In the genomic region with DNA sequence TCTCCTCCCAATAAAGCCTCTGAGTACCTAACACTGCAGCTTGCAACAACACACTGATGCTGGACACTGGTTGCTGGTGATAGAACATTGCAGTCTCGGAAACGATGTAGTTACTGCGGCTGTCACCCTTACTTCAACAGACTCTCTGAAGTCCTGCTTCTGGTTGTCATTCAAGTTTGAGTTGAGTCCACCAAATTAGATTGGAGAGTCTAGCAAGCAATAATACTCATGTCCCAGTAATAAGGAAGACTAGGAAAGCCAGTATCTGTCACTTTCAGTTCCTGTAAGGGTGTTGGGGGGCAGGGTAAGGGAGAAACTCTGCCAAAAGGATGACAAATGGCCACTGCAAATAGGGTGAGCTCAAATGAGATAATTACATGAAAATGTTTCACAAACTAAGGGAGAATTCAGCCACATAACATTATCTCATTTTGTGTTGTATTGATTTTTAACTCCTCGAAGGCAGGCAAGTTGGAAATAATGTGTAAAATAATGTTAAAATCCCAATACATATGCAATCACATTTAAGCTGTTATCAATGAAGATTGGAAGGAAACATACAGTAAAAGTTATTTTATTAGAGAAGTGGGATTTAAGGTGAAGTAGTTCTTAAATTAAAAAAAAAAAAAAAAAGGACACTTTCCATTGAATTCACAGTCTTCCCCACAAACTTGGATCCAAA, we compare ENCODE assay signal across 8 cellular contexts. TPM values are rescaled to one million over a fixed set of nuclear protein-coding genes. Genes with fewer than 3 reads are reported as not detected.
DNase-seq lines count a peak whose midpoint lies in the region; ATAC-seq and TF ChIP-seq lines count a peak whose summit lies in the region.

No MANE protein-coding gene starts in this region.

- H3K36me3 ChIP-seq in fibroblast of lung (ENCODE audit: control insufficient read depth, insufficient read depth, low read length) (no peaks in the 10 kb centered on the region), neutrophil (no peaks in the 10 kb centered on the region)

- no peaks in the 10 kb centered on the region for H3K4me1 ChIP-seq in fibroblast of lung (ENCODE audit: control insufficient read depth, extremely low read depth, insufficient read depth, low read length)
- peaks cover 11 to 19% of the 10 kb centered on the region in 2 experiments for H3K4me1 ChIP-seq in neutrophil (ENCODE audit: control insufficient read depth in 1 of 2, insufficient read depth in 1 of 2, low read depth in 1 of 2, low read length in 1 of 2)

- CTCF ChIA-PET in T-cell (lab: Charles Lee), result interaction anchor here (0.6 to 1.7 kb wide), 8 partner anchors 8 to 604 kb away, joined by 3 to 9 read pairs (median 4); a partner anchor contains a TSS

- H3K4me1 Mint-ChIP-seq in T-cell, result peaks cover 15 to 39% (median 36%) of the 10 kb centered on the region in 3 donors

- H2AFZ ChIP-seq in fibroblast of lung (ENCODE audit: low read length), result peak overlapping the region; percentile 86

- peak overlapping the region; percentile 93 to 96 for H3K27ac Mint-ChIP-seq in T-cell

- TF ChIP-seq CTCF in fibroblast of lung (conservative IDR thresholded peaks at IDR 0.05 in 1 of 2, IDR thresholded peaks at IDR 0.05 in 1 of 2; ENCODE audit: low read depth in 1 of 2, low read length in 2 of 2) (no peak), neutrophil (IDR thresholded peaks at IDR 0.05) (no peak)

- ATAC-seq in HG02759 (IDR thresholded peaks at IDR 0.05; ENCODE audit: unreplicated experiment) (peak; percentile 23), T-cell (replicated peaks in 1 of 4) (no peak), HG03175 (IDR thresholded peaks at IDR 0.05; ENCODE audit: unreplicated experiment) (no peak)

- peak overlapping the region; percentile 88 for H3K4me2 ChIP-seq in fibroblast of lung (ENCODE audit: extremely low read depth, insufficient read depth, low read length)

- no peaks in the 10 kb centered on the region for H3K36me3 Mint-ChIP-seq in T-cell

- H3K27me3 ChIP-seq in fibroblast of lung (ENCODE audit: control insufficient read depth, insufficient read depth, low read length) (no peaks in the 10 kb centered on the region), neutrophil (no peaks in the 10 kb centered on the region)

- no peaks in the 10 kb centered on the region for H4K20me1 ChIP-seq in fibroblast of lung (ENCODE audit: control insufficient read depth, extremely low read depth, insufficient read depth, low read length)

- H3K4me3 Mint-ChIP-seq in T-cell, result peak overlapping the region; percentile 87 to 91 (median 89)

- H3K27me3 Mint-ChIP-seq in T-cell, result no peaks in the 10 kb centered on the region

- POLR2A ChIA-PET in T-cell (lab: Charles Lee), result interaction anchor here (0.6 to 1.4 kb wide), 12 partner anchors 8 to 618 kb away, joined by 3 to 15 read pairs (median 7); a partner anchor contains a TSS

- H3K9ac ChIP-seq in fibroblast of lung (ENCODE audit: insufficient read depth, low read length), result peak overlapping the region; percentile 59

- H3K4me3 ChIP-seq in fibroblast of lung (replicated peaks in 1 of 4; ENCODE audit: control extremely low read depth in 1 of 4, insufficient read depth in 1 of 4, low read depth in 3 of 4, low read length in 4 of 4) (peak overlapping the region; percentile 42 to 88 (median 78)), neutrophil (ENCODE audit: low read depth in 1 of 2, low read length in 1 of 2) (peak overlapping the region; percentile 66 to 67)

- H3K9me3 ChIP-seq in fibroblast of lung (ENCODE audit: control insufficient read depth, insufficient read depth, low read depth, low read length) (no peaks in the 10 kb centered on the region), neutrophil (no peaks in the 10 kb centered on the region)

- no peaks in the 10 kb centered on the region for H3K79me2 ChIP-seq in fibroblast of lung (ENCODE audit: control insufficient read depth, insufficient read depth, low read length)

- H3K27ac ChIP-seq in fibroblast of lung (ENCODE audit: insufficient read depth, low read length), result peak overlapping the region; percentile 80
- H3K27ac ChIP-seq in neutrophil, result no peak overlapping the region

- peak; percentile 37 for DNase-seq in ELR (ENCODE audit: low read depth)
- DNase-seq in T-cell, result no peak
- DNase-seq in fibroblast of lung (ENCODE audit: low read depth in 2 of 2), result peak in 1 of 2 donors; percentile 17
- no peak for DNase-seq in stimulated activated CD4-positive, alpha-beta T cell treated with anti-CD3 and anti-CD28 coated beads, Interleukin-4, amount 100 ng/mL, for 24 hours
- no peak for DNase-seq in NCI-H510A (lab: John Stamatoyannopoulos, UW)

- H3K9me3 Mint-ChIP-seq in T-cell, result no peaks in the 10 kb centered on the region

RNA-seq across cellular contexts. Expression of a gene that starts 0.8 kb away (rescaled TPM):
- total RNA-seq in T-cell, result 10 to 100 TPM in 2 of 5 donors, 1 to 10 TPM in 3; 6.2 to 11.1 (median 8.9) TPM
- 14.6 and 18.0 TPM in 2 replicates for total RNA-seq in fibroblast of lung
- 9.7 and 12.8 TPM in 2 replicates for polyA plus RNA-seq in fibroblast of lung
- polyA plus RNA-seq in fibroblast of lung (2012), result 9.6 and 10.5 TPM in 2 replicates
- 0.20 and 1.9 TPM in 2 replicates for polyA minus RNA-seq in fibroblast of lung (ENCODE audit: low replicate concordance)

RNA-seq across cellular contexts. Expression of a gene that starts 8.3 kb away (rescaled TPM):
- 10 to 100 TPM; 19.9 to 29.9 (median 23.7) TPM for total RNA-seq in T-cell
- total RNA-seq in fibroblast of lung, result 36.7 and 38.1 TPM in 2 replicates
- 29.2 and 31.1 TPM in 2 replicates for polyA plus RNA-seq in fibroblast of lung
- 24.9 and 29.9 TPM in 2 replicates for polyA plus RNA-seq in fibroblast of lung (2012)
- polyA minus RNA-seq in fibroblast of lung (ENCODE audit: low replicate concordance), result 9.2 and 18.3 TPM in 2 replicates

RNA-seq across cellular contexts. Expression of a gene that starts 50.1 kb away (rescaled TPM):
- total RNA-seq in T-cell (not detected), fibroblast of lung (not detected in 2 replicates)
- polyA plus RNA-seq in fibroblast of lung, result not detected in 2 replicates
- not detected in 2 replicates for polyA plus RNA-seq in fibroblast of lung (2012)
- not detected in 2 replicates for polyA minus RNA-seq in fibroblast of lung (ENCODE audit: low replicate concordance)
